ENCODE assay signal across 8 cellular contexts in genomic region chr4:80335554-80336358, GRCh38. TPM values are rescaled to one million over a fixed set of nuclear protein-coding genes. Genes with fewer than 3 reads are reported as not detected.
A peak's percentile ranks its signal among the peaks of the same experiment; 100 is the strongest.
DNase-seq lines count a peak whose midpoint lies in the region; ATAC-seq and TF ChIP-seq lines count a peak whose summit lies in the region.

Gene CFAP299, plus strand, starts transcription at chr4:80335730.

- H3K36me3 ChIP-seq in Caco-2 (ENCODE audit: control insufficient read depth, insufficient read depth, low read length), result no peaks in the 10 kb centered on the region
- no peaks in the 10 kb centered on the region for H3K36me3 ChIP-seq in neuron (ENCODE audit: insufficient read depth, low read length)

- ATAC-seq in GM21381 (IDR thresholded peaks at IDR 0.05; ENCODE audit: unreplicated experiment), result peak; percentile 99

- no peaks in the 10 kb centered on the region for H3K27me3 Mint-ChIP-seq in Caco-2 (ENCODE audit: insufficient read depth, unreplicated experiment)
- peaks cover 24% of the 10 kb centered on the region for H3K27me3 Mint-ChIP-seq in activated T-helper 1 cell treated with anti-CD3 and anti-CD28 coated beads, Interleukin-12 subunit alpha, Interleukin-12 subunit beta, Interleukin-2, Interleukin-4 antibody, amounts not matched to agents 30 ng/mL and 10 ng/mL and 1 ng/mL, durations not matched to agents 14 hours and 24 hours and 36 hours (ENCODE audit: insufficient read depth)

- intact Hi-C loops in Caco-2 (cut with micrococcal nuclease; ENCODE audit: unreplicated experiment), result loop anchor here (1.0 to 2.0 kb wide), 2 partner anchors 115 to 1383 kb away; no protein-coding TSS in a partner anchor
- intact Hi-C loops in activated T-helper 1 cell treated with anti-CD3 and anti-CD28 coated beads, Interleukin-12 subunit alpha, Interleukin-12 subunit beta, Interleukin-2, Interleukin-4 antibody, amounts not matched to agents 30 ng/mL and 10 ng/mL and 1 ng/mL, durations not matched to agents 14 hours and 24 hours and 36 hours (cut with micrococcal nuclease), result loop anchor here (5.0 kb wide), 1 partner anchor 68 kb away; the partner anchor contains the start of gene FGF5

- CTCF ChIA-PET in Caco-2 (lab: Charles Lee), result interaction anchor here (0.5 to 0.9 kb wide), 2 partner anchors 27 to 695 kb away, joined by 3 to 4 read pairs; partner anchors contain the start of gene BMP3

- no peaks in the 10 kb centered on the region; the same call in 1 of the 2 replicates for H3K27me3 ChIP-seq in Caco-2 (replicated peaks; ENCODE audit: control insufficient read depth, insufficient read depth, low read length)
- H3K27me3 ChIP-seq in neuron (ENCODE audit: insufficient read depth, low read length), result peaks cover 5% of the 10 kb centered on the region

- peak within 1 kb of the TSS; percentile 86 for H2AFZ ChIP-seq in neuron (ENCODE audit: low read depth, low read length)

- H3K4me3 ChIP-seq in Caco-2 (ENCODE audit: low read depth, low read length) (peak within 1 kb of the TSS; percentile 74), neuron (ENCODE audit: low read length) (peak within 1 kb of the TSS; percentile 82)

- H3K36me3 Mint-ChIP-seq in Caco-2 (ENCODE audit: insufficient read depth, unreplicated experiment), result peaks cover 4% of the 10 kb centered on the region
- no peaks in the 10 kb centered on the region for H3K36me3 Mint-ChIP-seq in activated T-helper 1 cell treated with anti-CD3 and anti-CD28 coated beads, Interleukin-12 subunit alpha, Interleukin-12 subunit beta, Interleukin-2, Interleukin-4 antibody, amounts not matched to agents 30 ng/mL and 10 ng/mL and 1 ng/mL, durations not matched to agents 14 hours and 24 hours and 36 hours (ENCODE audit: low read depth)

- no TSS peak for BruUV-seq in Caco-2 (replicated peaks; lab: Mats Ljungman, UMichigan)

- H3K9me3 ChIP-seq in Caco-2 (no peaks in the 10 kb centered on the region), neuron (ENCODE audit: low read length) (no peaks in the 10 kb centered on the region)

- H3K4me1 ChIP-seq in Caco-2, result peaks cover 4% of the 10 kb centered on the region
- peaks cover 7% of the 10 kb centered on the region for H3K4me1 ChIP-seq in neuron (ENCODE audit: insufficient read depth, low read length)

- H3K4me3 Mint-ChIP-seq in Caco-2 (ENCODE audit: unreplicated experiment), result peak within 1 kb of the TSS; percentile 78
- H3K4me3 Mint-ChIP-seq in activated T-helper 1 cell treated with anti-CD3 and anti-CD28 coated beads, Interleukin-12 subunit alpha, Interleukin-12 subunit beta, Interleukin-2, Interleukin-4 antibody, amounts not matched to agents 30 ng/mL and 10 ng/mL and 1 ng/mL, durations not matched to agents 14 hours and 24 hours and 36 hours, result peak within 1 kb of the TSS; percentile 58

- TF ChIP-seq CTCF in Caco-2 (IDR thresholded peaks at IDR 0.05; ENCODE audit: insufficient read depth in 1 of 2, low read depth in 1 of 2, low read length in 1 of 2, severe bottlenecking in 1 of 2, unreplicated experiment in 1 of 2), result peak; percentile 53 to 72

- POLR2A ChIA-PET in Caco-2 (lab: Charles Lee), result no interaction called here

- no peak within 1 kb of the TSS for H3K27ac Mint-ChIP-seq in Caco-2 (ENCODE audit: unreplicated experiment)
- H3K27ac Mint-ChIP-seq in activated T-helper 1 cell treated with anti-CD3 and anti-CD28 coated beads, Interleukin-12 subunit alpha, Interleukin-12 subunit beta, Interleukin-2, Interleukin-4 antibody, amounts not matched to agents 30 ng/mL and 10 ng/mL and 1 ng/mL, durations not matched to agents 14 hours and 24 hours and 36 hours, result no peak within 1 kb of the TSS

- peak; percentile 85 to 88 for DNase-seq in Caco-2
- peak; percentile 84 for DNase-seq in HS-5 (ENCODE audit: low read depth)
- peak; percentile 95 for DNase-seq in OCI-M1 (lab: John Stamatoyannopoulos, UW)
- peak; percentile 25 for DNase-seq in activated T-helper 1 cell treated with anti-CD3 and anti-CD28 coated beads, Interleukin-12 subunit alpha, Interleukin-12 subunit beta, Interleukin-2, Interleukin-4 antibody, amounts not matched to agents 30 ng/mL and 10 ng/mL and 1 ng/mL, durations not matched to agents 14 hours and 24 hours and 36 hours (ENCODE audit: low spot score)
- DNase-seq in foreskin melanocyte, result peak; percentile 56
- peak; percentile 48 for DNase-seq in superior temporal gyrus (ENCODE audit: extremely low spot score)

- no peaks in the 10 kb centered on the region for H3K9me3 Mint-ChIP-seq in Caco-2 (ENCODE audit: unreplicated experiment)
- H3K9me3 Mint-ChIP-seq in activated T-helper 1 cell treated with anti-CD3 and anti-CD28 coated beads, Interleukin-12 subunit alpha, Interleukin-12 subunit beta, Interleukin-2, Interleukin-4 antibody, amounts not matched to agents 30 ng/mL and 10 ng/mL and 1 ng/mL, durations not matched to agents 14 hours and 24 hours and 36 hours, result no peaks in the 10 kb centered on the region

- no peaks in the 10 kb centered on the region for H3K4me1 Mint-ChIP-seq in Caco-2 (ENCODE audit: low read depth, unreplicated experiment)
- H3K4me1 Mint-ChIP-seq in activated T-helper 1 cell treated with anti-CD3 and anti-CD28 coated beads, Interleukin-12 subunit alpha, Interleukin-12 subunit beta, Interleukin-2, Interleukin-4 antibody, amounts not matched to agents 30 ng/mL and 10 ng/mL and 1 ng/mL, durations not matched to agents 14 hours and 24 hours and 36 hours (ENCODE audit: low read depth), result peaks cover 7% of the 10 kb centered on the region

RNA-seq across cellular contexts. Expression of gene CFAP299, which starts in this region (rescaled TPM):
- total RNA-seq in Caco-2 (2022), result not detected in 2 replicates
- total RNA-seq in activated T-helper 1 cell treated with anti-CD3 and anti-CD28 coated beads, Interleukin-12 subunit alpha, Interleukin-12 subunit beta, Interleukin-2, Interleukin-4 antibody, amounts not matched to agents 30 ng/mL and 10 ng/mL and 1 ng/mL, durations not matched to agents 14 hours and 24 hours and 36 hours, result not detected in 2 replicates

Comparison
In these comparisons a context has a peak if more than half of its experiments do, and no peak if none do; other contexts are left out.
1. Peak in every context shown above with its lines: DNase-seq, ATAC-seq and H3K4me3 ChIP-seq.
2. Peak in DNase-seq and H3K4me3 ChIP-seq in Caco-2; RNA of the gene not detected or under 1 TPM.
3. Peak in DNase-seq in activated T-helper 1 cell treated with anti-CD3 and anti-CD28 coated beads, Interleukin-12 subunit alpha, Interleukin-12 subunit beta, Interleukin-2, Interleukin-4 antibody, amounts not matched to agents 30 ng/mL and 10 ng/mL and 1 ng/mL, durations not matched to agents 14 hours and 24 hours and 36 hours; RNA of the gene not detected or under 1 TPM.
4. DNase-seq: peak in every context shown above with its lines; median percentile 95 in OCI-M1; 86 in Caco-2; 84 in HS-5; 56 in foreskin melanocyte; 48 in superior temporal gyrus; 25 in activated T-helper 1 cell treated with anti-CD3 and anti-CD28 coated beads, Interleukin-12 subunit alpha, Interleukin-12 subunit beta, Interleukin-2, Interleukin-4 antibody, amounts not matched to agents 30 ng/mL and 10 ng/mL and 1 ng/mL, durations not matched to agents 14 hours and 24 hours and 36 hours.